In the genomic region with DNA sequence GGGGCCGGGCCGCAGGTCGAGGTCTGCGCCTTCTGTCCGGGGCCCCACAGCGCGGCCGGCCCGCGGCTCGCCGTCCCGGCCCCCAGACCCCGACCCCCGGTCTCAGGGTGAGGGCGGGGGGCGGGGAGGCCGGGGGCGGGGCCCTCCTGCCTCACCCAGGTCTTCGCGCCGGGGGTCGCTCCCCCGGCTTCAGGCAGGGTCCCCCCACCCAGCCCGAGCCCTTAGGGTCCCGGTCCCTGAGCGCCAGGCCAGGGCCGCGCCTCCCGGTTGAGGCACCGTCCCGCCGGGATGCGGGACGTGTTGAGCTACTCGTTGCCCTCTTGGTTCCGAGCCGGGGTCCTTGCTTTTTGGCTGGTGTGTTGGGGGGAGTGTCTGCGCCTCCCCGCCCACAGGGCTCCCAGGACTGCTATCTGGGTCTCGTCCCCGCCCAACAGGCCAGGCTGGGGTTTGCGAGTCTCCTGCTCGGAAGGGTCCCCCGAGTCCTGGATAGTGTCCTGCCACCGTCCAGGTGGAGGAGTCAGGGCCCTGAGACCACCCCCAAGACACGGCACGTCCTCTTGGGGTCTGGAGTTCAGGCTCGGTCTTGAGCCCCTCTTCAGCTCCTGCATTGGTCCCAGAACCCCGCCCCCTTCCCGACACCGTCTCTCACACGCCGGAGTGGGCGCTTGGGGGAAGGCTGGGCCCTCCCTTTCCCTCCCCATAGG, we compare ENCODE assay signal across 8 cellular contexts. TPM values are rescaled to one million over a fixed set of nuclear protein-coding genes. Genes with fewer than 3 reads are reported as not detected.
DNase-seq lines count a peak whose midpoint lies in the region; ATAC-seq and TF ChIP-seq lines count a peak whose summit lies in the region.

No MANE protein-coding gene starts in this region.

- TF ChIP-seq CTCF in AG04450 (IDR thresholded peaks at IDR 0.05; ENCODE audit: low read depth, low read length), result no peak

- H3K9me2 ChIP-seq in Karpas-422 (replicated peaks; ENCODE audit: insufficient read depth, low read length), result no peaks in the 10 kb centered on the region

- POLR2A ChIA-PET in AG04450 (lab: Yijun Ruan, JAX), result interaction anchor here (0.6 to 1.3 kb wide), 5 partner anchors 17 to 109 kb away, joined by 3 to 6 read pairs (median 3); partner anchors contain the start of gene EEF2

- H3K36me3 ChIP-seq in Karpas-422 (ENCODE audit: insufficient read depth, low read length), result no peaks in the 10 kb centered on the region
- H3K36me3 ChIP-seq in iPS DF 6.9 (ENCODE audit: control insufficient read depth, insufficient read depth, low read length), result no peaks in the 10 kb centered on the region; the same call in 1 of the 2 replicates

- no peaks in the 10 kb centered on the region for H3K27me3 Mint-ChIP-seq in activated naive CD8-positive, alpha-beta T cell treated with anti-CD3 and anti-CD28 coated beads for 36 hours

- H3K4me2 ChIP-seq in Karpas-422 (ENCODE audit: low read depth, low read length, poor library complexity, severe bottlenecking), result peak overlapping the region; percentile 84

- H3K36me3 Mint-ChIP-seq in activated naive CD8-positive, alpha-beta T cell treated with anti-CD3 and anti-CD28 coated beads for 36 hours, result no peaks in the 10 kb centered on the region

- H4K20me1 ChIP-seq in Karpas-422 (ENCODE audit: insufficient read depth, low read depth, low read length), result peaks cover 20% of the 10 kb centered on the region; the same call in 1 of the 2 replicates

- WGBS in iPS DF 6.9 (ENCODE audit: insufficient coverage, insufficient read length), result no CpG with 5 or more reads among the region's 55 CpGs

- DNase-seq in AG04450 (ENCODE audit: low read depth, low spot score) (no peak), Karpas-422 (peak; percentile 60), iPS DF 6.9 (ENCODE audit: low read depth, low spot score) (no peak), NCI-H446 treated with DMSO at 0.1 percent for 48 hours (lab: John Stamatoyannopoulos, UW) (no peak)
- DNase-seq in activated naive CD8-positive, alpha-beta T cell treated with anti-CD3 and anti-CD28 coated beads for 36 hours, result peak; percentile 49

- H3K4me3 ChIP-seq in AG04450 (ENCODE audit: low read depth, low read length) (peak overlapping the region; percentile 94), Karpas-422 (ENCODE audit: low read length) (peak overlapping the region; percentile 82), iPS DF 6.9 (ENCODE audit: low read length) (peak overlapping the region; percentile 75), skin epidermis (peak overlapping the region; percentile 93 to 100 (median 99))

- peaks cover 20% of the 10 kb centered on the region for H3K4me1 ChIP-seq in Karpas-422 (ENCODE audit: low read length)
- peaks cover 2% of the 10 kb centered on the region; the same call in 1 of the 2 replicates for H3K4me1 ChIP-seq in iPS DF 6.9 (ENCODE audit: control insufficient read depth, insufficient read depth, low read length)

- H3K27ac ChIP-seq in AG04450 (ENCODE audit: low read depth, low read length) (no peak overlapping the region), Karpas-422 (ENCODE audit: low read length) (no peak overlapping the region), iPS DF 6.9 (ENCODE audit: low read length) (no peak overlapping the region), skin epidermis (peak overlapping the region; percentile 76 to 97 (median 92))

- peaks cover 20% of the 10 kb centered on the region for H3K4me1 Mint-ChIP-seq in activated naive CD8-positive, alpha-beta T cell treated with anti-CD3 and anti-CD28 coated beads for 36 hours

- H3K9me3 Mint-ChIP-seq in activated naive CD8-positive, alpha-beta T cell treated with anti-CD3 and anti-CD28 coated beads for 36 hours, result no peaks in the 10 kb centered on the region

- no peaks in the 10 kb centered on the region; the same call in 1 of the 2 replicates for H3K9me3 ChIP-seq in AG04450 (ENCODE audit: control insufficient read depth, insufficient read depth, low read length)
- H3K9me3 ChIP-seq in Karpas-422 (ENCODE audit: low read length), result no peaks in the 10 kb centered on the region
- H3K9me3 ChIP-seq in iPS DF 6.9 (ENCODE audit: control insufficient read depth, insufficient read depth, low read length), result no peaks in the 10 kb centered on the region

- peak overlapping the region; percentile 51 for H3K27ac Mint-ChIP-seq in activated naive CD8-positive, alpha-beta T cell treated with anti-CD3 and anti-CD28 coated beads for 36 hours

- no peak overlapping the region for H2AFZ ChIP-seq in Karpas-422 (ENCODE audit: low read length)

- H3K79me2 ChIP-seq in Karpas-422 (ENCODE audit: low read length), result peaks cover 36% of the 10 kb centered on the region

- CTCF ChIA-PET in AG04450 (lab: Charles Lee), result interaction anchor here (5.4 kb wide), 1 partner anchor 20 kb away, joined by 39 read pairs; no protein-coding TSS in a partner anchor

- H3K27me3 ChIP-seq in AG04450 (ENCODE audit: control insufficient read depth, insufficient read depth, low read length), result no peaks in the 10 kb centered on the region
- no peaks in the 10 kb centered on the region for H3K27me3 ChIP-seq in Karpas-422 (ENCODE audit: low read length)
- H3K27me3 ChIP-seq in iPS DF 6.9 (ENCODE audit: control insufficient read depth, insufficient read depth, low read length), result no peaks in the 10 kb centered on the region

- H3K9ac ChIP-seq in Karpas-422 (ENCODE audit: low read length), result peak overlapping the region; percentile 86

- peak overlapping the region; percentile 83 for H3K4me3 Mint-ChIP-seq in activated naive CD8-positive, alpha-beta T cell treated with anti-CD3 and anti-CD28 coated beads for 36 hours

- ATAC-seq in GM18909 (IDR thresholded peaks at IDR 0.05; ENCODE audit: poor library complexity, unreplicated experiment) (peak; percentile 13), GM18861 (IDR thresholded peaks at IDR 0.05; ENCODE audit: unreplicated experiment) (no peak)

RNA-seq across cellular contexts. Expression of gene PIAS4, which starts 0.5 kb away (rescaled TPM):
- 9.0 and 12.0 TPM in 2 replicates for polyA plus RNA-seq in AG04450 (2011; rRNA removed)
- polyA minus RNA-seq in AG04450 (2011; rRNA and poly(A)+ RNA removed), result 13.6 and 17.2 TPM in 2 replicates
- total RNA-seq in Karpas-422 (2014; rRNA removed; shearing (Covaris generic); ENCODE audit: low replicate concordance), result 17.3 and 55.1 TPM in 2 replicates
- total RNA-seq in activated naive CD8-positive, alpha-beta T cell treated with anti-CD3 and anti-CD28 coated beads for 36 hours, result 10 to 100 TPM; 24.0 to 26.3 TPM

RNA-seq across cellular contexts. Expression of gene EEF2, which starts 22.7 kb away (rescaled TPM):
- 1,648 and 1,697 TPM in 2 replicates for polyA plus RNA-seq in AG04450 (2011; rRNA removed)
- polyA minus RNA-seq in AG04450 (2011; rRNA and poly(A)+ RNA removed), result 1,375 and 1,770 TPM in 2 replicates
- total RNA-seq in Karpas-422 (2014; rRNA removed; shearing (Covaris generic); ENCODE audit: low replicate concordance), result 1,644 and 3,073 TPM in 2 replicates
- total RNA-seq in activated naive CD8-positive, alpha-beta T cell treated with anti-CD3 and anti-CD28 coated beads for 36 hours, result 1,000 to 10,000 TPM; 3,340 to 3,392 TPM

RNA-seq across cellular contexts. Expression of gene DAPK3, which starts 37.1 kb away (rescaled TPM):
- polyA plus RNA-seq in AG04450 (2011; rRNA removed), result 105 and 149 TPM in 2 replicates
- polyA minus RNA-seq in AG04450 (2011; rRNA and poly(A)+ RNA removed), result 89.6 and 138 TPM in 2 replicates
- total RNA-seq in Karpas-422 (2014; rRNA removed; shearing (Covaris generic); ENCODE audit: low replicate concordance), result 17.2 and 52.5 TPM in 2 replicates
- 10 to 100 TPM; 31.6 to 32.2 TPM for total RNA-seq in activated naive CD8-positive, alpha-beta T cell treated with anti-CD3 and anti-CD28 coated beads for 36 hours

RNA-seq across cellular contexts. Expression of gene ZBTB7A, which starts 58.7 kb away (rescaled TPM):
- 2.7 and 4.0 TPM in 2 replicates for polyA plus RNA-seq in AG04450 (2011; rRNA removed)
- polyA minus RNA-seq in AG04450 (2011; rRNA and poly(A)+ RNA removed), result 2.2 and 2.7 TPM in 2 replicates
- 7.2 and 29.3 TPM in 2 replicates for total RNA-seq in Karpas-422 (2014; rRNA removed; shearing (Covaris generic); ENCODE audit: low replicate concordance)
- total RNA-seq in activated naive CD8-positive, alpha-beta T cell treated with anti-CD3 and anti-CD28 coated beads for 36 hours, result 10 to 100 TPM; 34.9 to 35.9 TPM

Comparison
In these comparisons a context has a peak if more than half of its experiments do, and no peak if none do; other contexts are left out.
1. DNase-seq: peak in Karpas-422 (single experiment) and activated naive CD8-positive, alpha-beta T cell treated with anti-CD3 and anti-CD28 coated beads for 36 hours (single experiment); none in AG04450 (single experiment), iPS DF 6.9 (single experiment) and NCI-H446 treated with DMSO at 0.1 percent for 48 hours (single experiment).
2. H3K27ac ChIP-seq: peak in skin epidermis (21 of 21); none in AG04450 (single experiment), Karpas-422 (single experiment) and iPS DF 6.9 (single experiment).
3. Peak in every context shown above with its lines, with median percentiles within 50 percentile points of each other: H3K4me3 ChIP-seq.